In genomic region chr11:61776561-61777075, GRCh38 we compare ENCODE assay signal across 8 cellular contexts.
DNase-seq lines count a peak whose midpoint lies in the region; ATAC-seq and TF ChIP-seq lines count a peak whose summit lies in the region.

No MANE protein-coding gene starts in this region.

- DNase-seq in NCI-H1092 (lab: John Stamatoyannopoulos, UW) (peak; percentile 16), NCI-H1092 treated with DMSO at 0.1 percent for 48 hours (lab: John Stamatoyannopoulos, UW) (no peak), HK-2 (ENCODE audit: unreplicated experiment) (peak; percentile 47), T-helper 1 cell (peak in 3 of 5 donors; percentile 27 to 62 (median 27)), astrocyte of the spinal cord (ENCODE audit: low read depth, low spot score) (peak; percentile 69), inferior parietal cortex (ENCODE audit: extremely low spot score) (peak; percentile 62)
- peak; percentile 65 to 71 for DNase-seq in stimulated activated CD4-positive, alpha-beta T cell treated with anti-CD3 and anti-CD28 coated beads, Interleukin-2, amount 100 ng/mL, for 48 hours

- no peak for ATAC-seq in GM18519 (IDR thresholded peaks at IDR 0.05; ENCODE audit: low FRiP score, unreplicated experiment)

- no peak overlapping the region for H3K4me3 ChIP-seq in astrocyte of the spinal cord (ENCODE audit: low read depth, low read length)

- peak; percentile 90 for TF ChIP-seq CTCF in astrocyte of the spinal cord (IDR thresholded peaks at IDR 0.05; ENCODE audit: low read depth, low read length)

- in situ Hi-C loops in astrocyte of the spinal cord (cut with HindIII; ENCODE audit: low sequenced_read_pairs): no loop called here
